1 cellular context compared by ENCODE assay signal in the genomic region with DNA sequence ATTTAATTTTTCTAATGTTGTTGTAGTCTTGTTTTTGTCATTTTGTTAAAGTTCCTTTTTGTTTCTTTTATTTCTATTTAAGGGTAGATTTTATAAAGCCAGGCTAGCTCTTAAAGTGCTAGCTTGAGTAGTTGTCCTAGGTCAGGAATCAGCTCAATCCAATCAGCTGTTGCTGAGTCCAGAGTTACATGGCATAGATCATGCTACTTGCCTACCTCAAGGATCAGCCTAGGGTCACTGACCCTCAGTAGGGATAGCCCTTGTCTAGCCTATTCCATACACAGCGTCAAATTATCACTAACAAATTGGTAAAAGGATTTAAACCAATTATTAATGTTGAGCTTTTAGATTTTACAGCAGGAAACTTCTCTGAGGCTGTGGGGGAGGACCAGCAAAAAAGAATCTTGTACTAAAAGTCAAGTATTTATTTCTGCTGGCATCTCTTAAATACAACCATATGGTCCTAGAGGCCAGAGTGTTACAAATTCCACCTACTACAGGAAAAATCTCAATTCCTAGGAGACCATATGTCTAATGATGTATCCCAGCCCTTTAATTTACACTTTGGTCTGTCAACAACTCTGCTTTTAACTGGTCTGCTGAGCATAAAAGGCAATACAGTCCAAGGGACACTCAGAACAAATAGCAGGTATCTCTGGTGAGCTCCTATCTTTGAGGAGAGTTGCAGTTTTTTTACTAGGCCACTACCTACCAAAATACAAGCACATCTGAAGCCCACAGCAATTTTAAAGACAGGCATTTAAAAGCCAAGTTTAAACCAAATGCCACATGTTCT.
TF ChIP-seq lines count a peak whose summit lies in the region.

No MANE protein-coding gene starts in this region.

TF ChIP-seq in HepG2, 621 proteins besides CTCF, POLR2A, EP300 and RAD21 (continued from another document):
- TF ChIP-seq, protein P1, sequence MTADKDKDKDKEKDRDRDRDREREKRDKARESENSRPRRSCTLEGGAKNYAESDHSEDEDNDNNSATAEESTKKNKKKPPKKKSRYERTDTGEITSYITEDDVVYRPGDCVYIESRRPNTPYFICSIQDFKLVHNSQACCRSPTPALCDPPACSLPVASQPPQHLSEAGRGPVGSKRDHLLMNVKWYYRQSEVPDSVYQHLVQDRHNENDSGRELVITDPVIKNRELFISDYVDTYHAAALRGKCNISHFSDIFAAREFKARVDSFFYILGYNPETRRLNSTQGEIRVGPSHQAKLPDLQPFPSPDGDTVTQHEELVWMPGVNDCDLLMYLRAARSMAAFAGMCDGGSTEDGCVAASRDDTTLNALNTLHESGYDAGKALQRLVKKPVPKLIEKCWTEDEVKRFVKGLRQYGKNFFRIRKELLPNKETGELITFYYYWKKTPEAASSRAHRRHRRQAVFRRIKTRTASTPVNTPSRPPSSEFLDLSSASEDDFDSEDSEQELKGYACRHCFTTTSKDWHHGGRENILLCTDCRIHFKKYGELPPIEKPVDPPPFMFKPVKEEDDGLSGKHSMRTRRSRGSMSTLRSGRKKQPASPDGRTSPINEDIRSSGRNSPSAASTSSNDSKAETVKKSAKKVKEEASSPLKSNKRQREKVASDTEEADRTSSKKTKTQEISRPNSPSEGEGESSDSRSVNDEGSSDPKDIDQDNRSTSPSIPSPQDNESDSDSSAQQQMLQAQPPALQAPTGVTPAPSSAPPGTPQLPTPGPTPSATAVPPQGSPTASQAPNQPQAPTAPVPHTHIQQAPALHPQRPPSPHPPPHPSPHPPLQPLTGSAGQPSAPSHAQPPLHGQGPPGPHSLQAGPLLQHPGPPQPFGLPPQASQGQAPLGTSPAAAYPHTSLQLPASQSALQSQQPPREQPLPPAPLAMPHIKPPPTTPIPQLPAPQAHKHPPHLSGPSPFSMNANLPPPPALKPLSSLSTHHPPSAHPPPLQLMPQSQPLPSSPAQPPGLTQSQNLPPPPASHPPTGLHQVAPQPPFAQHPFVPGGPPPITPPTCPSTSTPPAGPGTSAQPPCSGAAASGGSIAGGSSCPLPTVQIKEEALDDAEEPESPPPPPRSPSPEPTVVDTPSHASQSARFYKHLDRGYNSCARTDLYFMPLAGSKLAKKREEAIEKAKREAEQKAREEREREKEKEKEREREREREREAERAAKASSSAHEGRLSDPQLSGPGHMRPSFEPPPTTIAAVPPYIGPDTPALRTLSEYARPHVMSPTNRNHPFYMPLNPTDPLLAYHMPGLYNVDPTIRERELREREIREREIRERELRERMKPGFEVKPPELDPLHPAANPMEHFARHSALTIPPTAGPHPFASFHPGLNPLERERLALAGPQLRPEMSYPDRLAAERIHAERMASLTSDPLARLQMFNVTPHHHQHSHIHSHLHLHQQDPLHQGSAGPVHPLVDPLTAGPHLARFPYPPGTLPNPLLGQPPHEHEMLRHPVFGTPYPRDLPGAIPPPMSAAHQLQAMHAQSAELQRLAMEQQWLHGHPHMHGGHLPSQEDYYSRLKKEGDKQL (CRISPR knock-in tag; IDR thresholded peaks at IDR 0.05; ENCODE audit: low read depth), result no peak
- TF ChIP-seq GTF3A (CRISPR knock-in tag; conservative IDR thresholded peaks at IDR 0.05), result no peak
- TF ChIP-seq MZF1 (CRISPR knock-in tag; IDR thresholded peaks at IDR 0.05; ENCODE audit: borderline replicate concordance), result no peak
- TF ChIP-seq CEBPB (IDR thresholded peaks at IDR 0.05; ENCODE audit: borderline replicate concordance, low read depth, low read length), result no peak
- no peak for TF ChIP-seq SIN3A (IDR thresholded peaks at IDR 0.05; ENCODE audit: borderline replicate concordance, low read depth, low read length)
- no peak for TF ChIP-seq TBP (CRISPR knock-in tag; IDR thresholded peaks at IDR 0.05)
- no peak for TF ChIP-seq FOXP1 (IDR thresholded peaks at IDR 0.05)
- peak; percentile 26; the same call in 1 of the 2 replicates for TF ChIP-seq FOXP1 (CRISPR knock-in tag; IDR thresholded peaks at IDR 0.05)
- TF ChIP-seq MAFK (conservative IDR thresholded peaks at IDR 0.05 in 1 of 2, IDR thresholded peaks at IDR 0.05 in 1 of 2; ENCODE audit: low read length in 2 of 2), result no peak
- TF ChIP-seq, protein P2, sequence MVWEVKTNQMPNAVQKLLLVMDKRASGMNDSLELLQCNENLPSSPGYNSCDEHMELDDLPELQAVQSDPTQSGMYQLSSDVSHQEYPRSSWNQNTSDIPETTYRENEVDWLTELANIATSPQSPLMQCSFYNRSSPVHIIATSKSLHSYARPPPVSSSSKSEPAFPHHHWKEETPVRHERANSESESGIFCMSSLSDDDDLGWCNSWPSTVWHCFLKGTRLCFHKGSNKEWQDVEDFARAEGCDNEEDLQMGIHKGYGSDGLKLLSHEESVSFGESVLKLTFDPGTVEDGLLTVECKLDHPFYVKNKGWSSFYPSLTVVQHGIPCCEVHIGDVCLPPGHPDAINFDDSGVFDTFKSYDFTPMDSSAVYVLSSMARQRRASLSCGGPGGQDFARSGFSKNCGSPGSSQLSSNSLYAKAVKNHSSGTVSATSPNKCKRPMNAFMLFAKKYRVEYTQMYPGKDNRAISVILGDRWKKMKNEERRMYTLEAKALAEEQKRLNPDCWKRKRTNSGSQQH (CRISPR knock-in tag; IDR thresholded peaks at IDR 0.05; ENCODE audit: low read depth), result no peak
- no peak for TF ChIP-seq ZNF709 (CRISPR knock-in tag; IDR thresholded peaks at IDR 0.05)
